In the genomic region with DNA sequence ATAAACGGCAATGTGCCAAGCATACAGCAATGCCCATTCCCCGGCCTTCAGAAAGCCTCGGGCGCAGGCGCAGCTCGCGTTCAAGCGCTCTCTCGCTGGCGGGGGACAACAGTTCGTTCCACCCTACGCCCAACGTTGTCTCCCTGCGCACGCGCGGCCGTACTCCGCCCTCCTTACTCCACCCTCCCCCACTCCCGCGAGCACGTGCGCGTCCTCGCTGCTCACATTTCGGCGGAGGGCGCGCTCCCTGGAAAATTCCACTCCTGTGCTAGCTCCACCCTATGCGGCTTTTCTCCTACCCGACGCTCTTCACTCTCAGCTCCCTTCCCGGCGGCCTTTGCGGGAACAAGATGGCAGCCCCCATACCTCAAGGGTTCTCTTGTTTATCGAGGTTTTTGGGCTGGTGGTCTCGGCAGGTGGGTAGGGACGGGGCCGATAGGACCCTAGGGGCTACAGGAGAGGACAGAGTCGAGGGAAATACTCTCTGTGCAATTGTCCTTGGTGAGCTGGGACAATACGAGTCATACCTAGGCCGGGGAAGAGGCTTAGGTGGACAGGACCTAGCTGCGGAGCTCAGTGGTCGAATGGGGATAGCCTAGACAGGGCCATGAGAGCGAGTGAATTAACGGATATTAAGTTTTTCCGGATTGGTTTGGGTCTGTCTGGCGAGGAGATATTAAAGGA, we compare ENCODE assay signal across 8 cellular contexts. TPM values are rescaled to one million over a fixed set of nuclear protein-coding genes. Genes with fewer than 3 reads are reported as not detected.
DNase-seq lines count a peak whose midpoint lies in the region; ATAC-seq and TF ChIP-seq lines count a peak whose summit lies in the region.
"Not testable (repeated sequence)": the region's sequence is repeated elsewhere in the genome, so short reads cannot be mapped to it uniquely, and the experiment has no call there.

MRPL45 (plus strand) TSS at position 335 of the 684 bp plus-strand sequence; CDS start at position 351, 16 bp downstream.

- TF ChIP-seq POLR2A in breast epithelium (IDR thresholded peaks at IDR 0.05): not testable (repeated sequence)

- H3K9me3 ChIP-seq in WERI-Rb-1 (ENCODE audit: severe bottlenecking); breast epithelium; iPS-18c (ENCODE audit: control insufficient read depth, insufficient read depth, low read length); skeletal muscle tissue (ENCODE audit: control insufficient read depth in 3 of 3, low read length in 3 of 3): not testable (repeated sequence)

- H3K4me3 ChIP-seq in AG04449 (ENCODE audit: low read depth, low read length): peak within 1 kb of the TSS; percentile 68
- H3K4me3 ChIP-seq in WERI-Rb-1 (ENCODE audit: low read depth, low read length): peak within 1 kb of the TSS; percentile 75
- H3K4me3 ChIP-seq in breast epithelium: peak within 1 kb of the TSS; percentile 43 to 73 (median 54)
- H3K4me3 ChIP-seq in iPS-18c (ENCODE audit: insufficient read depth, low read depth, low read length): peak within 1 kb of the TSS; percentile 64
- H3K4me3 ChIP-seq in skeletal muscle tissue (ENCODE audit: low read length in 3 of 3): peak within 1 kb of the TSS; percentile 78 to 85 (median 79)

- peak; percentile 76 for DNase-seq in AG04449 (ENCODE audit: low read depth, low spot score)
- peak; percentile 98 for DNase-seq in NCI-H2227 (lab: John Stamatoyannopoulos, UW; ENCODE audit: unreplicated experiment)
- peak; percentile 97 for DNase-seq in WERI-Rb-1
- peak; percentile 94 to 97 for DNase-seq in breast epithelium (ENCODE audit: low spot score in 2 of 2)

- not testable (repeated sequence) for TF ChIP-seq CTCF in AG04449 (IDR thresholded peaks at IDR 0.05; ENCODE audit: insufficient read depth, low read length, missing control alignments); WERI-Rb-1 (IDR thresholded peaks at IDR 0.05; ENCODE audit: low read depth, low read length); breast epithelium (IDR thresholded peaks at IDR 0.05)

- intact Hi-C loops in breast epithelium (cut with DNase I; ENCODE audit: low total_unique reads): not testable (repeated sequence)

- POLR2A ChIA-PET in AG04449 (lab: Yijun Ruan, JAX): not testable (repeated sequence)

- peak within 1 kb of the TSS; percentile 52; the same call in 1 of the 2 replicates for H3K27ac ChIP-seq in WERI-Rb-1
- H3K27ac ChIP-seq in breast epithelium: peak within 1 kb of the TSS; percentile 71 to 79
- peak within 1 kb of the TSS; percentile 78 for H3K27ac ChIP-seq in skeletal muscle tissue (ENCODE audit: low read depth, low read length)

- peak; percentile 96 for ATAC-seq in GM18909 (IDR thresholded peaks at IDR 0.05; ENCODE audit: poor library complexity, unreplicated experiment)
- ATAC-seq in HG03159 (IDR thresholded peaks at IDR 0.05; ENCODE audit: unreplicated experiment): peak; percentile 95

- H3K4me1 ChIP-seq in breast epithelium; skeletal muscle tissue (ENCODE audit: control insufficient read depth in 3 of 3, insufficient read depth in 3 of 3, low read length in 3 of 3): not testable (repeated sequence)

- H3K9ac ChIP-seq in skeletal muscle tissue (ENCODE audit: low read depth in 1 of 3, low read length in 3 of 3): peak within 1 kb of the TSS; percentile 82 to 89 (median 83)

- not testable (repeated sequence) for H3K36me3 ChIP-seq in WERI-Rb-1; breast epithelium; skeletal muscle tissue (ENCODE audit: control insufficient read depth in 3 of 3, insufficient read depth in 3 of 3, low read length in 3 of 3)

- CTCF ChIA-PET in AG04449 (lab: Yijun Ruan, JAX): interaction anchor here (1.2 kb wide), 1 partner anchor 34 kb away, joined by 3 read pairs; no protein-coding TSS in a partner anchor

- not testable (repeated sequence) for H3K27me3 ChIP-seq in WERI-Rb-1 (ENCODE audit: insufficient read depth, low read depth, severe bottlenecking); breast epithelium; skeletal muscle tissue (ENCODE audit: control insufficient read depth in 3 of 3, insufficient read depth in 3 of 3, low read length in 3 of 3)

RNA-seq across cellular contexts. Expression of gene MRPL45, which starts in this region (rescaled TPM):
- total RNA-seq in breast epithelium (10 to 100 TPM; 27.9 to 42.9 (median 36.8) TPM), skeletal muscle tissue (45.4 TPM)

Comparison
In these comparisons a context has a peak if more than half of its experiments do, and no peak if none do; other contexts are left out.
1. Peak in every context shown above with its lines: DNase-seq, ATAC-seq, H3K4me3 ChIP-seq and H3K27ac ChIP-seq.